ENCODE assay signal across 8 cellular contexts in genomic region chr2:239400907-239401449, GRCh38. TPM values are rescaled to one million over a fixed set of nuclear protein-coding genes. Genes with fewer than 3 reads are reported as not detected.
A peak's percentile ranks its signal among the peaks of the same experiment; 100 is the strongest.
DNase-seq lines count a peak whose midpoint lies in the region; ATAC-seq and TF ChIP-seq lines count a peak whose summit lies in the region.

HDAC4 (minus strand) TSS chr2:239401020; CDS start chr2:239352699, 48,321 bp downstream.

- DNase-seq in DMS114 treated with DMSO at 0.1 percent for 48 hours (lab: John Stamatoyannopoulos, UW; ENCODE audit: unreplicated experiment), result peak; percentile 93
- peak; percentile 81 for DNase-seq in Panc1 (ENCODE audit: low read depth, low spot score)
- DNase-seq in activated T-cell treated with anti-CD3 and anti-CD28 coated beads, Interleukin-2, amount 50 U/mL, for 4 hours, result peak; percentile 99
- peak; percentile 100 for DNase-seq in erythroblast (lab: John Stamatoyannopoulos, UW)
- DNase-seq in mucosa of gallbladder (ENCODE audit: low spot score), result peak; percentile 99
- DNase-seq in stimulated activated CD8-positive, alpha-beta memory T cell treated with anti-CD3 and anti-CD28 coated beads, Interleukin-4, amount 100 ng/mL, for 24 hours (ENCODE audit: low read depth), result peak; percentile 99

- H3K36me3 Mint-ChIP-seq in activated T-cell treated with anti-CD3 and anti-CD28 coated beads, Interleukin-2, amount 50 U/mL, for 4 hours (ENCODE audit: insufficient read depth), result no peaks in the 10 kb centered on the region

- in situ Hi-C loops in Panc1 (cut with HindIII; ENCODE audit: low pct_unique_long_range_greater_than_20kb, low sequenced_read_pairs), result no loop called here

- H3K79me2 ChIP-seq in KMS-11 (ENCODE audit: insufficient read depth, low read depth), result peaks cover 39% of the 10 kb centered on the region

- H3K9me3 ChIP-seq in Panc1 (ENCODE audit: control insufficient read depth, insufficient read depth, low read depth, low read length), result no peaks in the 10 kb centered on the region

- peak within 1 kb of the TSS; percentile 89 for H3K4me3 Mint-ChIP-seq in activated T-cell treated with anti-CD3 and anti-CD28 coated beads, Interleukin-2, amount 50 U/mL, for 4 hours

- no peak for TF ChIP-seq CTCF in KMS-11 (conservative IDR thresholded peaks at IDR 0.05; ENCODE audit: low read depth, low read length)
- no peak for TF ChIP-seq CTCF in Panc1 (IDR thresholded peaks at IDR 0.05)

- H4K20me1 ChIP-seq in KMS-11 (ENCODE audit: insufficient read depth), result no peaks in the 10 kb centered on the region

- H3K27ac ChIP-seq in KMS-11, result peak within 1 kb of the TSS; percentile 94
- H3K27ac ChIP-seq in Panc1 (ENCODE audit: low read length), result peak within 1 kb of the TSS; percentile 92

- H3K36me3 ChIP-seq in KMS-11 (ENCODE audit: insufficient read depth) (no peaks in the 10 kb centered on the region), Panc1 (ENCODE audit: control insufficient read depth, insufficient read depth, low read length) (no peaks in the 10 kb centered on the region; the same call in none of the 2 replicates)

- BruUV-seq in Panc1 (replicated peaks; lab: Mats Ljungman, UMichigan), result no TSS peak

- H3K27me3 Mint-ChIP-seq in activated T-cell treated with anti-CD3 and anti-CD28 coated beads, Interleukin-2, amount 50 U/mL, for 4 hours (ENCODE audit: low read depth), result no peaks in the 10 kb centered on the region

- H3K27me3 ChIP-seq in KMS-11 (ENCODE audit: insufficient read depth, low read depth) (no peaks in the 10 kb centered on the region), Panc1 (ENCODE audit: control insufficient read depth, insufficient read depth, low read length) (no peaks in the 10 kb centered on the region)

- peak within 1 kb of the TSS; percentile 98 for H3K9ac ChIP-seq in KMS-11

- CTCF ChIA-PET in Panc1 (lab: Charles Lee), result no interaction called here

- ATAC-seq in GM21786 (IDR thresholded peaks at IDR 0.05; ENCODE audit: unreplicated experiment) (peak; percentile 87), Panc1 (peak; percentile 98)
- peak; percentile 90 to 93 for ATAC-seq in activated T-cell treated with anti-CD3 and anti-CD28 coated beads, Interleukin-2, amount 50 U/mL, for 4 hours

- no peak for TF ChIP-seq POLR2A in erythroblast (IDR thresholded peaks at IDR 0.05; ENCODE audit: low read length)

- intact Hi-C loops in Panc1 (cut with micrococcal nuclease; ENCODE audit: unreplicated experiment), result no loop called here

- peak within 1 kb of the TSS; percentile 89 for H3K4me3 ChIP-seq in KMS-11 (IDR thresholded peaks at IDR 0.05; ENCODE audit: insufficient read depth, low read depth, low read length)
- peak within 1 kb of the TSS; percentile 69 to 75 for H3K4me3 ChIP-seq in Panc1 (ENCODE audit: low read depth in 2 of 2, low read length in 2 of 2)

- POLR2A ChIA-PET in Panc1 (lab: Charles Lee), result interaction anchor here (0.6 to 0.8 kb wide), 7 partner anchors 58 to 537 kb away, joined by 3 to 4 read pairs (median 3); no protein-coding TSS in a partner anchor

- H3K4me2 ChIP-seq in KMS-11, result peak within 1 kb of the TSS; percentile 79

- H3K4me1 ChIP-seq in KMS-11 (ENCODE audit: low read depth, poor library complexity, severe bottlenecking) (peaks cover 11% of the 10 kb centered on the region), Panc1 (ENCODE audit: control insufficient read depth, insufficient read depth, low read length) (peaks cover 12% of the 10 kb centered on the region)

- H3K4me1 Mint-ChIP-seq in activated T-cell treated with anti-CD3 and anti-CD28 coated beads, Interleukin-2, amount 50 U/mL, for 4 hours (ENCODE audit: low read depth), result peaks cover 48% of the 10 kb centered on the region

- H3K9me3 Mint-ChIP-seq in activated T-cell treated with anti-CD3 and anti-CD28 coated beads, Interleukin-2, amount 50 U/mL, for 4 hours, result no peaks in the 10 kb centered on the region

- H2AFZ ChIP-seq in KMS-11 (ENCODE audit: low read depth), result peak within 1 kb of the TSS; percentile 85

RNA-seq across cellular contexts. Expression of gene HDAC4, which starts in this region (rescaled TPM):
- total RNA-seq in Panc1 (2021; ENCODE audit: unreplicated experiment), result 40.1 TPM
- 16.3 TPM for polyA plus RNA-seq in Panc1 (2012; ENCODE audit: insufficient read length)
- 10 to 100 TPM; 30.4 to 34.1 (median 31.9) TPM for total RNA-seq in activated T-cell treated with anti-CD3 and anti-CD28 coated beads, Interleukin-2, amount 50 U/mL, for 4 hours
- total RNA-seq in mucosa of gallbladder, result 103 TPM

Comparison
In these comparisons a context has a peak if more than half of its experiments do, and no peak if none do; other contexts are left out.
1. Peak in every context shown above with its lines: DNase-seq, ATAC-seq, H3K4me3 ChIP-seq and H3K27ac ChIP-seq.